Comparison of ENCODE assay signal across 9 cellular contexts in genomic region chr6:105459049-105459448, GRCh38. TPM values are rescaled to one million over a fixed set of nuclear protein-coding genes. Genes with fewer than 3 reads are reported as not detected.
DNase-seq lines count a peak whose midpoint lies in the region; ATAC-seq, FAIRE-seq and TF ChIP-seq lines count a peak whose summit lies in the region.
"Had no signal": no experiment of that assay in that cellular context is flagged by ENCODE, and none has a peak within 500 bp of the region (broad histone marks: within the 10 kb centered on the region; RNA-seq: fewer than 3 reads in every experiment).

No MANE protein-coding gene starts in this region.

- peaks cover 7% of the 10 kb centered on the region for H3K4me1 Mint-ChIP-seq in nephron progenitor cell

- DNase-seq in GM18507 (ENCODE audit: extremely low spot score, insufficient read length, low read depth) (peak; percentile 25), fibroblast of the aortic adventitia (ENCODE audit: low read depth) (peak; percentile 18), LoVo (ENCODE audit: low spot score) (no peak), nephron progenitor cell (no peak), ureter (ENCODE audit: low spot score) (no peak)
- no peak for DNase-seq in activated naive CD4-positive, alpha-beta T cell (lab: John Stamatoyannopoulos, UW)

- FAIRE-seq in GM18507 (lab: Jason Lieb, UNC) = peak; percentile 95

- peaks cover 26% of the 10 kb centered on the region for H3K9me3 Mint-ChIP-seq in nephron progenitor cell

- H3K4me3 Mint-ChIP-seq in nephron progenitor cell = no peak overlapping the region

- H3K27ac Mint-ChIP-seq in nephron progenitor cell = no peak overlapping the region

- H3K4me3 ChIP-seq in fibroblast of the aortic adventitia (ENCODE audit: low read depth, low read length) = no peak overlapping the region
- H3K4me3 ChIP-seq: suprapubic skin had no signal

- TF ChIP-seq CTCF in fibroblast of the aortic adventitia (IDR thresholded peaks at IDR 0.05; ENCODE audit: insufficient read depth, low read length) (no peak), nephron progenitor cell (IDR thresholded peaks at IDR 0.05) (no peak)

- peak; percentile 93 for ATAC-seq in GM21390 (IDR thresholded peaks at IDR 0.05; ENCODE audit: unreplicated experiment)
- peak; percentile 94 for ATAC-seq in HG03520 (IDR thresholded peaks at IDR 0.05; ENCODE audit: unreplicated experiment)

- H3K36me3 Mint-ChIP-seq in nephron progenitor cell (ENCODE audit: low read depth) = peaks cover 5% of the 10 kb centered on the region

- H3K27me3 Mint-ChIP-seq in nephron progenitor cell (ENCODE audit: low read depth, poor library complexity) = peaks cover 3% of the 10 kb centered on the region

RNA-seq across cellular contexts. Expression of gene PREP, which starts 56.2 kb away (rescaled TPM):
- total RNA-seq in fibroblast of the aortic adventitia (ENCODE audit: low replicate concordance) = 9.0 and 18.1 TPM in 2 replicates
- 37.9 TPM for total RNA-seq in ureter

Comparison
In these comparisons a context has a peak if more than half of its experiments do, and no peak if none do; other contexts are left out.
1. DNase-seq: peak in GM18507 (single experiment) and fibroblast of the aortic adventitia (single experiment); none in LoVo (single experiment), nephron progenitor cell (single experiment), activated naive CD4-positive, alpha-beta T cell (0 of 4) and ureter (single experiment).